ENCODE assay signal across 1 cellular context in genomic region chr2:11941201-11942041, GRCh38.
TF ChIP-seq lines count a peak whose summit lies in the region.

No MANE protein-coding gene starts in this region.

TF ChIP-seq in K562, 482 proteins besides CTCF, POLR2A, EP300 and RAD21 (continued from another document and continues in another):
- TF ChIP-seq CTCFL (IDR thresholded peaks at IDR 0.05; ENCODE audit: borderline replicate concordance, insufficient read depth, low read depth, low read length, poor library complexity, severe bottlenecking) (no peak), NFXL1 (CRISPR knock-in tag; IDR thresholded peaks at IDR 0.05) (no peak), CAMTA2 (CRISPR knock-in tag; conservative IDR thresholded peaks at IDR 0.05) (no peak), BDP1 (IDR thresholded peaks at IDR 0.05; ENCODE audit: insufficient read depth, insufficient read length) (no peak), CHD1 (IDR thresholded peaks at IDR 0.05; ENCODE audit: low read length) (no peak), SNAPC5 (CRISPR knock-in tag; IDR thresholded peaks at IDR 0.05) (no peak), GABPB1 (CRISPR knock-in tag; IDR thresholded peaks at IDR 0.05) (0 out of 2 replicates have a peak, but pooled peaks have one; percentile 34), AFF1 (IDR thresholded peaks at IDR 0.05; ENCODE audit: low read depth in 1 of 2, partially characterized antibody in 2 of 2) (peak in 1 of 2 experiments; percentile 58), NFIX (CRISPR knock-in tag; IDR thresholded peaks at IDR 0.05; ENCODE audit: low read depth) (no peak), ZNF518B (CRISPR knock-in tag; IDR thresholded peaks at IDR 0.05) (no peak), HLTF (IDR thresholded peaks at IDR 0.05) (0 out of 2 replicates have a peak, but pooled peaks have one; percentile 48), TCF7L2 (IDR thresholded peaks at IDR 0.05; ENCODE audit: low read depth, low read length) (no peak), TEAD1 (CRISPR knock-in tag; IDR thresholded peaks at IDR 0.05) (peak; percentile 60 to 79; a peak in 2 of 4 replicates), ZBTB2 (IDR thresholded peaks at IDR 0.05) (peak; percentile 62; the same call in 1 of the 2 replicates), ADNP (tag; IDR thresholded peaks at IDR 0.05) (peak; percentile 59; the same call in 1 of the 2 replicates), CHCHD3 (CRISPR knock-in tag; IDR thresholded peaks at IDR 0.05) (no peak), HSF4 (CRISPR knock-in tag; IDR thresholded peaks at IDR 0.05; ENCODE audit: borderline replicate concordance) (no peak), LEF1 (IDR thresholded peaks at IDR 0.05) (peak; percentile 88), CBX1 (IDR thresholded peaks at IDR 0.05; ENCODE audit: low read depth) (no peak), NR0B1 (IDR thresholded peaks at IDR 0.05; ENCODE audit: partially characterized antibody) (no peak), ARID4B (CRISPR knock-in tag; IDR thresholded peaks at IDR 0.05) (no peak), STAT5A (IDR thresholded peaks at IDR 0.05; ENCODE audit: borderline replicate concordance, low read length) (peak; percentile 96), MXD1 (CRISPR knock-in tag; IDR thresholded peaks at IDR 0.05; ENCODE audit: borderline replicate concordance, poor library complexity, severe bottlenecking) (no peak), TAF15 (IDR thresholded peaks at IDR 0.05; ENCODE audit: low read depth, low read length) (no peak), BRD4 (IDR thresholded peaks at IDR 0.05) (no peak; the same call in 1 of the 2 replicates), ZNF445 (CRISPR knock-in tag; IDR thresholded peaks at IDR 0.05; ENCODE audit: low read depth) (0 out of 2 replicates have a peak, but pooled peaks have one; percentile 25), CHAMP1 (IDR thresholded peaks at IDR 0.05) (peak; percentile 89; the same call in 1 of the 2 replicates), ZNF512 (tag; IDR thresholded peaks at IDR 0.05) (no peak), MTF1 (CRISPR knock-in tag; IDR thresholded peaks at IDR 0.05; ENCODE audit: borderline replicate concordance) (no peak), ZBTB12 (CRISPR knock-in tag; IDR thresholded peaks at IDR 0.05) (peak; percentile 40; the same call in 1 of the 2 replicates), BACH1 (tag; IDR thresholded peaks at IDR 0.05) (peak; percentile 57; the same call in 1 of the 2 replicates)
